In genomic region chr17:35569405-35569804, GRCh38 we compare ENCODE assay signal across 17 cellular contexts. TPM values are rescaled to one million over a fixed set of nuclear protein-coding genes. Genes with fewer than 3 reads are reported as not detected.
DNase-seq lines count a peak whose midpoint lies in the region; ATAC-seq and TF ChIP-seq lines count a peak whose summit lies in the region.
"Had no signal": no experiment of that assay in that cellular context is flagged by ENCODE, and none has a peak within 500 bp of the region (broad histone marks: within the 10 kb centered on the region; RNA-seq: fewer than 3 reads in every experiment).

No MANE protein-coding gene starts in this region.

- H3K27me3 ChIP-seq in OCI-LY1 (ENCODE audit: insufficient read depth, low read length), result no peaks in the 10 kb centered on the region
- H3K27me3 ChIP-seq: thyroid gland had no signal

- intact Hi-C loops in activated CD4-positive, alpha-beta T cell treated with anti-CD3 and anti-CD28 coated beads, Interleukin-2, amount 10 ng/mL, durations not matched to agents 24 days and 14 days (cut with micrococcal nuclease), result no loop called here

- H3K36me3 Mint-ChIP-seq in activated CD4-positive, alpha-beta T cell treated with anti-CD3 and anti-CD28 coated beads, Interleukin-2, amount 10 ng/mL, durations not matched to agents 24 days and 14 days (ENCODE audit: low read depth), result peaks cover 8% of the 10 kb centered on the region
- peaks cover 20% of the 10 kb centered on the region for H3K36me3 Mint-ChIP-seq in effector memory CD8-positive, alpha-beta T cell (ENCODE audit: insufficient read depth)
- H3K36me3 Mint-ChIP-seq in progenitor cell of endocrine pancreas (ENCODE audit: insufficient read depth), result no peaks in the 10 kb centered on the region

- H3K36me3 ChIP-seq in OCI-LY1 (ENCODE audit: insufficient read depth, low read length), result peaks cover 9% of the 10 kb centered on the region

- peaks cover 23% of the 10 kb centered on the region for H3K79me2 ChIP-seq in OCI-LY1 (ENCODE audit: insufficient read depth, low read length)

- H3K27me3 Mint-ChIP-seq in activated CD4-positive, alpha-beta T cell treated with anti-CD3 and anti-CD28 coated beads, Interleukin-2, amount 10 ng/mL, durations not matched to agents 24 days and 14 days, result peaks cover 10% of the 10 kb centered on the region
- H3K27me3 Mint-ChIP-seq in effector memory CD8-positive, alpha-beta T cell, result no peaks in the 10 kb centered on the region
- H3K27me3 Mint-ChIP-seq in progenitor cell of endocrine pancreas, result peaks cover 26% of the 10 kb centered on the region

- no peaks in the 10 kb centered on the region for H3K9me3 ChIP-seq in OCI-LY1 (ENCODE audit: low read length)
- H3K9me3 ChIP-seq: thyroid gland had no signal

- peak overlapping the region; percentile 30; the same call in 1 of the 2 replicates for H3K9ac ChIP-seq in OCI-LY1 (ENCODE audit: low read length)

- no peak overlapping the region for H3K27ac ChIP-seq in OCI-LY1 (ENCODE audit: low read depth, low read length, poor library complexity, severe bottlenecking)
- H3K27ac ChIP-seq: SK-N-MC, thyroid gland had no signal

- TF ChIP-seq CTCF in OCI-LY1 (IDR thresholded peaks at IDR 0.05; ENCODE audit: low read length), result no peak
- TF ChIP-seq CTCF in progenitor cell of endocrine pancreas (IDR thresholded peaks at IDR 0.05; ENCODE audit: unreplicated experiment), result no peak

- H3K27ac Mint-ChIP-seq in activated CD4-positive, alpha-beta T cell treated with anti-CD3 and anti-CD28 coated beads, Interleukin-2, amount 10 ng/mL, durations not matched to agents 24 days and 14 days, result peak overlapping the region; percentile 44
- H3K27ac Mint-ChIP-seq in effector memory CD8-positive, alpha-beta T cell, result peak overlapping the region in 1 of 2 donors; percentile 41
- peak overlapping the region; percentile 79 for H3K27ac Mint-ChIP-seq in progenitor cell of endocrine pancreas

- no peaks in the 10 kb centered on the region for H4K20me1 ChIP-seq in OCI-LY1 (ENCODE audit: insufficient read depth, low read length)

- no peak overlapping the region for H2AFZ ChIP-seq in OCI-LY1 (ENCODE audit: low read length)

- peak overlapping the region; percentile 83 for H3K4me3 Mint-ChIP-seq in activated CD4-positive, alpha-beta T cell treated with anti-CD3 and anti-CD28 coated beads, Interleukin-2, amount 10 ng/mL, durations not matched to agents 24 days and 14 days
- H3K4me3 Mint-ChIP-seq in effector memory CD8-positive, alpha-beta T cell, result peak overlapping the region; percentile 64 to 87
- H3K4me3 Mint-ChIP-seq in progenitor cell of endocrine pancreas (ENCODE audit: low read depth), result peak overlapping the region; percentile 93

- H3K9me2 ChIP-seq in OCI-LY1 (ENCODE audit: low read depth, low read length), result no peaks in the 10 kb centered on the region

- H3K4me1 ChIP-seq in OCI-LY1 (ENCODE audit: insufficient read depth, low read length, severe bottlenecking), result peaks cover 26% of the 10 kb centered on the region

- no peaks in the 10 kb centered on the region for H3F3A ChIP-seq in OCI-LY1 (ENCODE audit: insufficient read depth, low read length)

- H3K9me3 Mint-ChIP-seq in activated CD4-positive, alpha-beta T cell treated with anti-CD3 and anti-CD28 coated beads, Interleukin-2, amount 10 ng/mL, durations not matched to agents 24 days and 14 days, result no peaks in the 10 kb centered on the region
- no peaks in the 10 kb centered on the region for H3K9me3 Mint-ChIP-seq in effector memory CD8-positive, alpha-beta T cell
- H3K9me3 Mint-ChIP-seq in progenitor cell of endocrine pancreas (ENCODE audit: low read depth), result no peaks in the 10 kb centered on the region

- peak overlapping the region; percentile 87 for H3K4me3 ChIP-seq in OCI-LY1 (ENCODE audit: low read depth, low read length, poor library complexity, severe bottlenecking)

- no peak for ATAC-seq in effector memory CD8-positive, alpha-beta T cell (replicated peaks)
- no peak for ATAC-seq in GM19351 (IDR thresholded peaks at IDR 0.05; ENCODE audit: unreplicated experiment)

- H3K4me1 Mint-ChIP-seq in activated CD4-positive, alpha-beta T cell treated with anti-CD3 and anti-CD28 coated beads, Interleukin-2, amount 10 ng/mL, durations not matched to agents 24 days and 14 days, result peaks cover 21% of the 10 kb centered on the region
- peaks cover 18 to 27% of the 10 kb centered on the region in 2 donors for H3K4me1 Mint-ChIP-seq in effector memory CD8-positive, alpha-beta T cell (ENCODE audit: low read depth in 2 of 2)
- peaks cover 16% of the 10 kb centered on the region for H3K4me1 Mint-ChIP-seq in progenitor cell of endocrine pancreas (ENCODE audit: low read depth)

- no peak for DNase-seq in activated CD4-positive, alpha-beta T cell treated with anti-CD3 and anti-CD28 coated beads, Interleukin-2, amount 10 ng/mL, durations not matched to agents 24 days and 14 days
- DNase-seq in activated CD4-positive, alpha-beta T cell treated with anti-CD3 and anti-CD28 coated beads for 1 hour, result no peak
- DNase-seq in effector memory CD8-positive, alpha-beta T cell, result no peak
- no peak for DNase-seq in progenitor cell of endocrine pancreas (ENCODE audit: low spot score, unreplicated experiment)
- DNase-seq in NCI-H2107 (lab: John Stamatoyannopoulos, UW), result no peak
- DNase-seq in GM19238 (ENCODE audit: insufficient read length, low spot score), result no peak
- DNase-seq: activated CD8-positive, alpha-beta memory T cell treated with anti-CD3 and anti-CD28 coated beads, Interleukin-2, amount 50 U/mL, for 48 hours; cortex of kidney; head of caudate nucleus; NCI-H2227 treated with DMSO at 0.1 percent for 48 hours; stimulated activated CD4-positive, alpha-beta T cell treated with anti-CD3 and anti-CD28 coated beads, Interleukin-4, amount 100 ng/mL, for 1 hour; thyroid gland had no signal

- H3K4me2 ChIP-seq in OCI-LY1 (ENCODE audit: low read length), result peak overlapping the region; percentile 84

RNA-seq across cellular contexts. Expression of gene SLFN14, which starts 8.8 kb away (rescaled TPM):
- total RNA-seq in activated CD4-positive, alpha-beta T cell treated with anti-CD3 and anti-CD28 coated beads, Interleukin-2, amount 10 ng/mL, durations not matched to agents 24 days and 14 days, result 0.07 TPM in 1 of 2 replicates, not detected in the other
- total RNA-seq in progenitor cell of endocrine pancreas, result not detected in 2 replicates
- total RNA-seq: HT1080, myocyte had no signal

RNA-seq across cellular contexts. Expression of gene PEX12, which starts 9.0 kb away (rescaled TPM):
- total RNA-seq in activated CD4-positive, alpha-beta T cell treated with anti-CD3 and anti-CD28 coated beads, Interleukin-2, amount 10 ng/mL, durations not matched to agents 24 days and 14 days, result 4.5 and 4.8 TPM in 2 replicates
- 4.2 and 5.1 TPM in 2 replicates for total RNA-seq in progenitor cell of endocrine pancreas

RNA-seq across cellular contexts. Expression of gene AP2B1, which starts 17.7 kb away (rescaled TPM):
- 164 and 172 TPM in 2 replicates for total RNA-seq in activated CD4-positive, alpha-beta T cell treated with anti-CD3 and anti-CD28 coated beads, Interleukin-2, amount 10 ng/mL, durations not matched to agents 24 days and 14 days
- total RNA-seq in progenitor cell of endocrine pancreas, result 194 and 200 TPM in 2 replicates

RNA-seq across cellular contexts. Expression of gene SLFN12L, which starts 31.9 kb away (rescaled TPM):
- 43.1 and 44.8 TPM in 2 replicates for total RNA-seq in activated CD4-positive, alpha-beta T cell treated with anti-CD3 and anti-CD28 coated beads, Interleukin-2, amount 10 ng/mL, durations not matched to agents 24 days and 14 days
- total RNA-seq in progenitor cell of endocrine pancreas, result not detected in 2 replicates
- total RNA-seq: HT1080, myocyte had no signal
